In the genomic region with DNA sequence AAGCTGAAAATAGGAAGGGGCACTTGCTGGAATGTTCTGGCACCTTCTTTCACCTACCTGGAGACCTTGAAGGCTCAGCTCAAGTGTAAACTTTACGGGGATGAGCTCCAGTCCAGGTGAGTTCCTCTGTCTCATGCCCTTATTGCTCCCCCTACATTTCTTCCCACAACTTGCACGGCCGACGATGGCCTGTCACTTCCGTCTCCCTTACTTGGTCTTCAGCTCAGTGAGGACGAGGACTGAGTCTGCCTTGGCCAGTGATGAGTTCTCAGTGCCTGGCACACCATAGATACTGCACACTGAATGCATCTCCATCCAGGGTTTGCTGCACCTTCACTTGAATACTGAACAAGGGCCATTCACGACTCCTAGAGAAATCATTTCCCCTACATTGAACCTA, we compare ENCODE assay signal across 1 cellular context.
TF ChIP-seq lines count a peak whose summit lies in the region.

No MANE protein-coding gene starts in this region.

TF ChIP-seq in GM12878, 131 proteins besides CTCF, POLR2A, EP300 and RAD21 (continued from another document):
- TF ChIP-seq SRF (IDR thresholded peaks at IDR 0.05; ENCODE audit: low read depth in 2 of 2, low read length in 2 of 2) = no peak
- no peak for TF ChIP-seq ATF7 (IDR thresholded peaks at IDR 0.05; ENCODE audit: low read depth)
- TF ChIP-seq, protein P1, sequence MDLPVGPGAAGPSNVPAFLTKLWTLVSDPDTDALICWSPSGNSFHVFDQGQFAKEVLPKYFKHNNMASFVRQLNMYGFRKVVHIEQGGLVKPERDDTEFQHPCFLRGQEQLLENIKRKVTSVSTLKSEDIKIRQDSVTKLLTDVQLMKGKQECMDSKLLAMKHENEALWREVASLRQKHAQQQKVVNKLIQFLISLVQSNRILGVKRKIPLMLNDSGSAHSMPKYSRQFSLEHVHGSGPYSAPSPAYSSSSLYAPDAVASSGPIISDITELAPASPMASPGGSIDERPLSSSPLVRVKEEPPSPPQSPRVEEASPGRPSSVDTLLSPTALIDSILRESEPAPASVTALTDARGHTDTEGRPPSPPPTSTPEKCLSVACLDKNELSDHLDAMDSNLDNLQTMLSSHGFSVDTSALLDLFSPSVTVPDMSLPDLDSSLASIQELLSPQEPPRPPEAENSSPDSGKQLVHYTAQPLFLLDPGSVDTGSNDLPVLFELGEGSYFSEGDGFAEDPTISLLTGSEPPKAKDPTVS (IDR thresholded peaks at IDR 0.05; ENCODE audit: low read depth, low read length) = 0 out of 2 replicates have a peak, but pooled peaks have one; percentile 44
